1 cellular context compared by ENCODE assay signal in the genomic region with DNA sequence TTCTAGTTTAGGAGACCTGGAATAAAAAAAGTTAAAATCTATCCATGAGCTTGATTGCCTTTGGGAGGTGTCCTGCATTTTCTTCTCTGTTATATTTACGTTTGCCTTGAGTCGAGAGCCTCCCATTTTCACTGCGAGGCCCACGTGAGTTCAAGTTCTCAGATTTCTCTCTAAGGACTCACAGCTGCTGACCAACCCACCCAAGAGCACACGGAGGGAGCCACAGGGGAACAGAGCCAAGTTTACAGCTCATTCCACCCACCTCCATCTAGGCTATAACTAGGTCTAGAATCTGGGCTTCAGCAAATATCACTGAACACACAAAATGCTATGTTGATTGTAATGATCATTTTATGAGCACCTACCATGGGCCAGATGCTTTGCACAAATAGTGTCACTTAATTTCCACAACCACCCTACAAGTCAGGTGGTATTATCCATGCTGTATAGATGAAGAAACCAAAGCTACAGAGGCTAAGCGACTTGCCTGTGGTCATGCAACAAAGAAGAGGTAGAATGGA.
TF ChIP-seq lines count a peak whose summit lies in the region.

No MANE protein-coding gene starts in this region.

TF ChIP-seq in WTC11, 78 proteins besides CTCF, POLR2A, EP300 and RAD21 (continued from another document):
- TF ChIP-seq, protein P1, sequence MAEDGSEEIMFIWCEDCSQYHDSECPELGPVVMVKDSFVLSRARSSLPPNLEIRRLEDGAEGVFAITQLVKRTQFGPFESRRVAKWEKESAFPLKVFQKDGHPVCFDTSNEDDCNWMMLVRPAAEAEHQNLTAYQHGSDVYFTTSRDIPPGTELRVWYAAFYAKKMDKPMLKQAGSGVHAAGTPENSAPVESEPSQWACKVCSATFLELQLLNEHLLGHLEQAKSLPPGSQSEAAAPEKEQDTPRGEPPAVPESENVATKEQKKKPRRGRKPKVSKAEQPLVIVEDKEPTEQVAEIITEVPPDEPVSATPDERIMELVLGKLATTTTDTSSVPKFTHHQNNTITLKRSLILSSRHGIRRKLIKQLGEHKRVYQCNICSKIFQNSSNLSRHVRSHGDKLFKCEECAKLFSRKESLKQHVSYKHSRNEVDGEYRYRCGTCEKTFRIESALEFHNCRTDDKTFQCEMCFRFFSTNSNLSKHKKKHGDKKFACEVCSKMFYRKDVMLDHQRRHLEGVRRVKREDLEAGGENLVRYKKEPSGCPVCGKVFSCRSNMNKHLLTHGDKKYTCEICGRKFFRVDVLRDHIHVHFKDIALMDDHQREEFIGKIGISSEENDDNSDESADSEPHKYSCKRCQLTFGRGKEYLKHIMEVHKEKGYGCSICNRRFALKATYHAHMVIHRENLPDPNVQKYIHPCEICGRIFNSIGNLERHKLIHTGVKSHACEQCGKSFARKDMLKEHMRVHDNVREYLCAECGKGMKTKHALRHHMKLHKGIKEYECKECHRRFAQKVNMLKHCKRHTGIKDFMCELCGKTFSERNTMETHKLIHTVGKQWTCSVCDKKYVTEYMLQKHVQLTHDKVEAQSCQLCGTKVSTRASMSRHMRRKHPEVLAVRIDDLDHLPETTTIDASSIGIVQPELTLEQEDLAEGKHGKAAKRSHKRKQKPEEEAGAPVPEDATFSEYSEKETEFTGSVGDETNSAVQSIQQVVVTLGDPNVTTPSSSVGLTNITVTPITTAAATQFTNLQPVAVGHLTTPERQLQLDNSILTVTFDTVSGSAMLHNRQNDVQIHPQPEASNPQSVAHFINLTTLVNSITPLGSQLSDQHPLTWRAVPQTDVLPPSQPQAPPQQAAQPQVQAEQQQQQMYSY (CRISPR knock-in tag; IDR thresholded peaks at IDR 0.05), result no peak
